Comparison of ENCODE assay signal across 15 cellular contexts in the genomic region with DNA sequence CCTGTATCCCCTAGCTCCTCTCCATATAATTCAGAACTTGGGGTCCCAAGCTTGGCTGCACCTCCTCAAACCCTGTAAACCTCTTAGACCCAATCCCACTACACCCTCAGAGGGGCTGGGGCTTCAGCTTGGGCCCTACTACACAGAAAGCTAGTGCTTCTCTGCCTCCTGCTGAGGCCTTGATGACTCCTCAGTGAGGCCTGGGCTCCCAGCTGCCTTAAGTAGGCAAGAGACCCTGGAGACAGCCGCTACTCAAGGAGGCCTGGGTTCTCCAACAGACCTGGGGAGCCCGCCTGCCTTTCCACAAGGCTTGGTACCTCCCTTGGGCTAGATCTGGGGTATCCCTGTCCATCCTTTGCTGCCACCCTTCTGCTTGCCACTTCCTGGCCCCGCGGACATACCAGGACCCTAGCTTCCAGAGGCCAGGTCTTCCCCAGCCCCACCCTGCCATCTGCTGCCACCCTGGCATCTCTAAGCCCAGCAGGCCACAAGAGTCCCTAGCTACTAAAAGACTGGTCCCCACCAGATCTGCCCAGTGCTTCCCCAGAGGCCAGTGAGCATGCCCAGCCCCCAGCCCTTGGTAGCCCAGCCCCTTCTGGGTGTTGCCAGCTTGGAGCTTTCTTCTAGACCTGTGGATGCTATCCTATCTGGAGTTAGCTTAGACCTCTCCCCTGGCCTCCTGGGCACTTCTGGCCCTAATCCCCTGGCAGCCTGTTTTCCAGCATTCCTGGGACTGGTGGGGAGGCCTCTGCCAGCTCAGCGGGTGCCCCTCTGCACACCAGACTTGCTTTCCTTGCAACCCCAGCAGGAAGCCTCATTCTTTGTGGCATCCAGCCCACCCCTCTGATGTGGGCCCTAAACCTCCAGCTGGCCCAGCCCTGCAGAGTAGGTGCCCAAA. TPM values are rescaled to one million over a fixed set of nuclear protein-coding genes. Genes with fewer than 3 reads are reported as not detected.
A peak's percentile ranks its signal among the peaks of the same experiment; 100 is the strongest.
DNase-seq lines count a peak whose midpoint lies in the region; ATAC-seq and TF ChIP-seq lines count a peak whose summit lies in the region.
"Had no signal": no experiment of that assay in that cellular context is flagged by ENCODE, and none has a peak within 500 bp of the region (broad histone marks: within the 10 kb centered on the region; RNA-seq: fewer than 3 reads in every experiment).

No MANE protein-coding gene starts in this region.

- no peaks in the 10 kb centered on the region for H3K9me3 Mint-ChIP-seq in WTC11

- H3K36me3 ChIP-seq in HCT116 (ENCODE audit: control insufficient read depth in 1 of 2, insufficient read depth in 2 of 2, low read length in 2 of 2): peaks cover 13 to 27% of the 10 kb centered on the region in 2 experiments; a peak in 3 of 4 replicates
- H3K36me3 ChIP-seq in neutrophil: peaks cover 73% of the 10 kb centered on the region

- peaks cover 15% of the 10 kb centered on the region for H3K36me3 Mint-ChIP-seq in WTC11

- CTCF ChIA-PET in HCT116 (lab: Charles Lee) (interaction anchor here (1.4 to 1.5 kb wide), 2 partner anchors 14 to 92 kb away, joined by 3 to 5 read pairs; partner anchors contain the start of gene C15orf39), WTC11 (lab: Charles Lee) (interaction anchor here (0.8 to 3.7 kb wide), 9 partner anchors 11 to 181 kb away, joined by 3 to 14 read pairs (median 8); partner anchors contain the start of gene C15orf39)

- no peak overlapping the region for H3K4me2 ChIP-seq in HCT116 (ENCODE audit: low read length)

- intact Hi-C loops in HCT116 (cut with micrococcal nuclease): no loop called here

- no peak overlapping the region for H3K4me3 Mint-ChIP-seq in WTC11
- H3K4me3 Mint-ChIP-seq: activated CD8-positive, alpha-beta memory T cell treated with anti-CD3 and anti-CD28 coated beads, Interleukin-2, amount 10 ng/mL, durations not matched to agents 7 days and 5 days had no signal

- no peak overlapping the region for H3K27ac ChIP-seq in HCT116 (ENCODE audit: low read depth, low read length)
- H3K27ac ChIP-seq in neutrophil: peak overlapping the region; percentile 23

- H3K27ac Mint-ChIP-seq in WTC11: no peak overlapping the region
- H3K27ac Mint-ChIP-seq: activated CD8-positive, alpha-beta memory T cell treated with anti-CD3 and anti-CD28 coated beads, Interleukin-2, amount 10 ng/mL, durations not matched to agents 7 days and 5 days had no signal

- no peak for TF ChIP-seq RAD21 in HCT116 (IDR thresholded peaks at IDR 0.05; ENCODE audit: low read depth)

- no peak overlapping the region for H3K9ac ChIP-seq in HCT116 (ENCODE audit: low read length)

- H3K27me3 ChIP-seq in HCT116 (ENCODE audit: insufficient read depth, low read length) (no peaks in the 10 kb centered on the region), neutrophil (no peaks in the 10 kb centered on the region)

- TF ChIP-seq CTCF in HCT116 (IDR thresholded peaks at IDR 0.05 in 2 of 3, conservative IDR thresholded peaks at IDR 0.05 in 1 of 3; ENCODE audit: borderline replicate concordance in 1 of 3, insufficient read depth in 1 of 3, low read depth in 2 of 3, low read length in 2 of 3) (no peak), WTC11 (IDR thresholded peaks at IDR 0.05) (no peak), neutrophil (IDR thresholded peaks at IDR 0.05) (no peak), foreskin fibroblast (IDR thresholded peaks at IDR 0.05; ENCODE audit: low read depth, low read length) (no peak)

- no peak overlapping the region for H3K4me3 ChIP-seq in HCT116 (replicated peaks in 1 of 2; ENCODE audit: low read depth in 1 of 2, low read length in 2 of 2)
- H3K4me3 ChIP-seq in neutrophil (ENCODE audit: low read depth in 1 of 2, low read length in 1 of 2): no peak overlapping the region
- no peak overlapping the region for H3K4me3 ChIP-seq in foreskin fibroblast (ENCODE audit: low read depth in 1 of 2, low read length in 2 of 2)

- H3K79me2 ChIP-seq in HCT116 (ENCODE audit: insufficient read depth, low read length): peaks cover 21% of the 10 kb centered on the region

- RAD21 ChIA-PET in HCT116 (lab: Charles Lee; ENCODE audit: low non-redundant PET in 1 of 2, low total read pairs in 2 of 2, uncharacterized antibody in 2 of 2, unreplicated experiment in 2 of 2): no interaction called here

- peaks cover 25% of the 10 kb centered on the region for H3K4me1 Mint-ChIP-seq in WTC11

- ATAC-seq in HCT116 (peak; percentile 44), WTC11 (peak; percentile 9)
- ATAC-seq: activated CD8-positive, alpha-beta memory T cell treated with anti-CD3 and anti-CD28 coated beads, Interleukin-2, amount 10 ng/mL, durations not matched to agents 7 days and 5 days; stimulated activated naive CD8-positive, alpha-beta T cell treated with anti-CD3 and anti-CD28 coated beads, Interleukin-15, Interleukin-2, amounts not matched to agents 100 U/mL and 50 U/mL, for 24 hours had no signal

- H4K20me1 ChIP-seq in HCT116 (ENCODE audit: insufficient read depth): peaks cover 4% of the 10 kb centered on the region; the same call in 1 of the 2 replicates

- BruUV-seq in HCT116 (replicated peaks; lab: Mats Ljungman, UMichigan): no TSS peak

- H3K4me1 ChIP-seq in HCT116 (ENCODE audit: control insufficient read depth in 1 of 2, insufficient read depth in 2 of 2, low read length in 2 of 2) (no peaks in the 10 kb centered on the region), neutrophil (ENCODE audit: control insufficient read depth in 1 of 2, insufficient read depth in 1 of 2, low read depth in 1 of 2, low read length in 1 of 2) (peaks cover 0 to under 1% of the 10 kb centered on the region in 2 experiments)

- no peaks in the 10 kb centered on the region; the same call in 1 of the 2 replicates for H3K27me3 Mint-ChIP-seq in WTC11 (ENCODE audit: low read depth)
- H3K27me3 Mint-ChIP-seq: activated CD8-positive, alpha-beta memory T cell treated with anti-CD3 and anti-CD28 coated beads, Interleukin-2, amount 10 ng/mL, durations not matched to agents 7 days and 5 days had no signal

- TF ChIP-seq POLR2A in HCT116 (IDR thresholded peaks at IDR 0.05; ENCODE audit: borderline replicate concordance, extremely low read depth, insufficient read depth, insufficient read length): no peak

- no peaks in the 10 kb centered on the region for H3K9me2 ChIP-seq in HCT116 (ENCODE audit: insufficient read depth)

- peak; percentile 58 for DNase-seq in activated CD8-positive, alpha-beta memory T cell treated with anti-CD3 and anti-CD28 coated beads, Interleukin-2, amount 50 U/mL, for 48 hours
- no peak for DNase-seq in activated CD8-positive, alpha-beta memory T cell treated with anti-CD3 and anti-CD28 coated beads, Interleukin-2, amount 50 U/mL, for 4 hours
- DNase-seq in HCT116 (ENCODE audit: low read depth, low spot score): no peak
- no peak for DNase-seq in WTC11 (ENCODE audit: low spot score)
- DNase-seq in NCI-H1694 treated with DMSO at 0.1 percent for 48 hours (lab: John Stamatoyannopoulos, UW): no peak
- DNase-seq in COR-L47 (lab: John Stamatoyannopoulos, UW): no peak
- DNase-seq in foreskin fibroblast: no peak
- DNase-seq: activated CD8-positive, alpha-beta memory T cell treated with anti-CD3 and anti-CD28 coated beads, Interleukin-2, amount 10 ng/mL, durations not matched to agents 7 days and 5 days; aorta; NCI-H2227 treated with DMSO at 0.1 percent for 48 hours; stimulated activated naive CD8-positive, alpha-beta T cell treated with anti-CD3 and anti-CD28 coated beads, Interleukin-15, Interleukin-2, amounts not matched to agents 100 U/mL and 50 U/mL, for 24 hours had no signal

- POLR2A ChIA-PET in HCT116 (lab: Charles Lee) (interaction anchor here (0.7 to 1.6 kb wide), 3 partner anchors 11 to 172 kb away, joined by 3 to 4 read pairs (median 3); partner anchors contain the start of gene C15orf39), WTC11 (lab: Charles Lee) (interaction anchor here (1.1 to 1.4 kb wide), 3 partner anchors 14 to 93 kb away, joined by 3 to 6 read pairs (median 4); partner anchors contain the start of gene C15orf39)

- H3K9me3 ChIP-seq in HCT116 (ENCODE audit: control insufficient read depth in 1 of 2, insufficient read depth in 1 of 2, low read depth in 1 of 2, low read length in 2 of 2) (no peaks in the 10 kb centered on the region), neutrophil (no peaks in the 10 kb centered on the region)

- H2AFZ ChIP-seq in HCT116 (ENCODE audit: low read depth, low read length, poor library complexity, severe bottlenecking): no peak overlapping the region

TF ChIP-seq in HCT116, 20 proteins besides CTCF, POLR2A, EP300 and RAD21:
- TF ChIP-seq YY1 (IDR thresholded peaks at IDR 0.05; ENCODE audit: extremely low read depth, insufficient replicate concordance, low read depth, low read length): no peak
- TF ChIP-seq POLR2AphosphoS5 (IDR thresholded peaks at IDR 0.05; ENCODE audit: low read depth, low read length): 0 out of 2 replicates have a peak, but pooled peaks have one; percentile 13

TF ChIP-seq in WTC11, 78 proteins besides CTCF, POLR2A, EP300 and RAD21 (continues in another document):
- no peak for TF ChIP-seq CBFB (CRISPR knock-in tag; IDR thresholded peaks at IDR 0.05; ENCODE audit: low read depth)
- no peak for TF ChIP-seq USF2 (CRISPR knock-in tag; IDR thresholded peaks at IDR 0.05)
- 0 out of 2 replicates have a peak, but pooled peaks have one; percentile 34 for TF ChIP-seq ZNF138 (CRISPR knock-in tag; conservative IDR thresholded peaks at IDR 0.05)
- TF ChIP-seq E2F4 (CRISPR knock-in tag; IDR thresholded peaks at IDR 0.05; ENCODE audit: borderline replicate concordance, low read depth): peak; percentile 44; the same call in 1 of the 2 replicates
- no peak for TF ChIP-seq TP53 (CRISPR knock-in tag; IDR thresholded peaks at IDR 0.05)

RNA-seq across cellular contexts. Expression of gene C15orf39, which starts 13.7 kb away (rescaled TPM):
- 29.3 TPM for total RNA-seq in HCT116 (2021; ENCODE audit: unreplicated experiment)
- 20.8 and 24.4 TPM in 2 replicates for polyA plus RNA-seq in HCT116 (2012)
- 39.9 to 52.8 TPM (median 41.6 TPM) in 3 replicates for total RNA-seq in WTC11 (2021)

RNA-seq across cellular contexts. Expression of gene GOLGA6C, which starts 42.8 kb away (rescaled TPM):
- total RNA-seq in HCT116 (2021; ENCODE audit: unreplicated experiment) (not detected), WTC11 (2021) (0.52 to 0.60 TPM (median 0.55 TPM) in 3 replicates)
- polyA plus RNA-seq in HCT116 (2012): not detected in 2 replicates
- total RNA-seq: activated CD8-positive, alpha-beta memory T cell treated with anti-CD3 and anti-CD28 coated beads, Interleukin-2, amount 10 ng/mL, durations not matched to agents 7 days and 5 days; aorta; frontal cortex; LHCN-M2; renal cortical epithelial cell had no signal
- polyA plus RNA-seq: aorta had no signal
